ENCODE assay signal across 2 cellular contexts in the genomic region with DNA sequence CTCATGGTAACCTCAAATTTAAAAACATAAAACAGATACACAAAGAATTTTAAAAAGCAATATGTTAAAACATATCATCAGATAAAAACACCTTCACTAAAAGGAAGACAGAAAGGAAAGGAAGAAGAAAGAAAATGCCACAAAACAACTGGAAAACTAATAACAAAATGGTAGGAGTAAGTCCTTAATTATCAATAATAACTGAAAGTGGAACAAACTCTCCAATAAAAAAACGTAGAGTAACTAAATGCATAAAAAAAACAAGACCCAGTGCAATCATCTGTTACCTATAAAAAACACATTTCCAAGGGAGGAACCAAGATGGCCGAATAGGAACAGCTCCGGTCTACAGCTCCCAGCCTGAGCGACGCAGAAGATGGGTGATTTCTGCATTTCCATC.
TF ChIP-seq lines count a peak whose summit lies in the region.

No MANE protein-coding gene starts in this region.

TF ChIP-seq in WTC11, 78 proteins besides CTCF, POLR2A, EP300 and RAD21 (continued from another document and continues in another):
- TF ChIP-seq, protein P1, sequence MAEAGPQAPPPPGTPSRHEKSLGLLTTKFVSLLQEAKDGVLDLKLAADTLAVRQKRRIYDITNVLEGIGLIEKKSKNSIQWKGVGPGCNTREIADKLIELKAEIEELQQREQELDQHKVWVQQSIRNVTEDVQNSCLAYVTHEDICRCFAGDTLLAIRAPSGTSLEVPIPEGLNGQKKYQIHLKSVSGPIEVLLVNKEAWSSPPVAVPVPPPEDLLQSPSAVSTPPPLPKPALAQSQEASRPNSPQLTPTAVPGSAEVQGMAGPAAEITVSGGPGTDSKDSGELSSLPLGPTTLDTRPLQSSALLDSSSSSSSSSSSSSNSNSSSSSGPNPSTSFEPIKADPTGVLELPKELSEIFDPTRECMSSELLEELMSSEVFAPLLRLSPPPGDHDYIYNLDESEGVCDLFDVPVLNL (CRISPR knock-in tag; IDR thresholded peaks at IDR 0.05; ENCODE audit: borderline replicate concordance, low read depth): no peak
- TF ChIP-seq NR3C1 (CRISPR knock-in tag; conservative IDR thresholded peaks at IDR 0.05; ENCODE audit: low read depth) (no peak), STAT6 (CRISPR knock-in tag; conservative IDR thresholded peaks at IDR 0.05; ENCODE audit: low read depth) (no peak), JUN (CRISPR knock-in tag; IDR thresholded peaks at IDR 0.05) (no peak), FOXP4 (CRISPR knock-in tag; IDR thresholded peaks at IDR 0.05) (no peak), ATF2 (CRISPR knock-in tag; IDR thresholded peaks at IDR 0.05; ENCODE audit: borderline replicate concordance, low read depth) (no peak)
- TF ChIP-seq, protein P2, sequence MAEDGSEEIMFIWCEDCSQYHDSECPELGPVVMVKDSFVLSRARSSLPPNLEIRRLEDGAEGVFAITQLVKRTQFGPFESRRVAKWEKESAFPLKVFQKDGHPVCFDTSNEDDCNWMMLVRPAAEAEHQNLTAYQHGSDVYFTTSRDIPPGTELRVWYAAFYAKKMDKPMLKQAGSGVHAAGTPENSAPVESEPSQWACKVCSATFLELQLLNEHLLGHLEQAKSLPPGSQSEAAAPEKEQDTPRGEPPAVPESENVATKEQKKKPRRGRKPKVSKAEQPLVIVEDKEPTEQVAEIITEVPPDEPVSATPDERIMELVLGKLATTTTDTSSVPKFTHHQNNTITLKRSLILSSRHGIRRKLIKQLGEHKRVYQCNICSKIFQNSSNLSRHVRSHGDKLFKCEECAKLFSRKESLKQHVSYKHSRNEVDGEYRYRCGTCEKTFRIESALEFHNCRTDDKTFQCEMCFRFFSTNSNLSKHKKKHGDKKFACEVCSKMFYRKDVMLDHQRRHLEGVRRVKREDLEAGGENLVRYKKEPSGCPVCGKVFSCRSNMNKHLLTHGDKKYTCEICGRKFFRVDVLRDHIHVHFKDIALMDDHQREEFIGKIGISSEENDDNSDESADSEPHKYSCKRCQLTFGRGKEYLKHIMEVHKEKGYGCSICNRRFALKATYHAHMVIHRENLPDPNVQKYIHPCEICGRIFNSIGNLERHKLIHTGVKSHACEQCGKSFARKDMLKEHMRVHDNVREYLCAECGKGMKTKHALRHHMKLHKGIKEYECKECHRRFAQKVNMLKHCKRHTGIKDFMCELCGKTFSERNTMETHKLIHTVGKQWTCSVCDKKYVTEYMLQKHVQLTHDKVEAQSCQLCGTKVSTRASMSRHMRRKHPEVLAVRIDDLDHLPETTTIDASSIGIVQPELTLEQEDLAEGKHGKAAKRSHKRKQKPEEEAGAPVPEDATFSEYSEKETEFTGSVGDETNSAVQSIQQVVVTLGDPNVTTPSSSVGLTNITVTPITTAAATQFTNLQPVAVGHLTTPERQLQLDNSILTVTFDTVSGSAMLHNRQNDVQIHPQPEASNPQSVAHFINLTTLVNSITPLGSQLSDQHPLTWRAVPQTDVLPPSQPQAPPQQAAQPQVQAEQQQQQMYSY (CRISPR knock-in tag; IDR thresholded peaks at IDR 0.05): no peak

TF ChIP-seq in SK-N-SH treated with all-trans-retinoic acid at 6 μM for 48 hours, 23 proteins besides CTCF, POLR2A, EP300 and RAD21 (continued from another document):
- TF ChIP-seq, protein P3, sequence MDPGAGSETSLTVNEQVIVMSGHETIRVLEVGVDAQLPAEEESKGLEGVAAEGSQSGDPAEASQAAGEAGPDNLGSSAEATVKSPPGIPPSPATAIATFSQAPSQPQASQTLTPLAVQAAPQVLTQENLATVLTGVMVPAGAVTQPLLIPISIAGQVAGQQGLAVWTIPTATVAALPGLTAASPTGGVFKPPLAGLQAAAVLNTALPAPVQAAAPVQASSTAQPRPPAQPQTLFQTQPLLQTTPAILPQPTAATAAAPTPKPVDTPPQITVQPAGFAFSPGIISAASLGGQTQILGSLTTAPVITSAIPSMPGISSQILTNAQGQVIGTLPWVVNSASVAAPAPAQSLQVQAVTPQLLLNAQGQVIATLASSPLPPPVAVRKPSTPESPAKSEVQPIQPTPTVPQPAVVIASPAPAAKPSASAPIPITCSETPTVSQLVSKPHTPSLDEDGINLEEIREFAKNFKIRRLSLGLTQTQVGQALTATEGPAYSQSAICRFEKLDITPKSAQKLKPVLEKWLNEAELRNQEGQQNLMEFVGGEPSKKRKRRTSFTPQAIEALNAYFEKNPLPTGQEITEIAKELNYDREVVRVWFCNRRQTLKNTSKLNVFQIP (CRISPR knock-in tag; IDR thresholded peaks at IDR 0.05; ENCODE audit: borderline replicate concordance, low read depth): no peak
- TF ChIP-seq ESRRG (CRISPR knock-in tag; IDR thresholded peaks at IDR 0.05): no peak
- TF ChIP-seq, protein P4, sequence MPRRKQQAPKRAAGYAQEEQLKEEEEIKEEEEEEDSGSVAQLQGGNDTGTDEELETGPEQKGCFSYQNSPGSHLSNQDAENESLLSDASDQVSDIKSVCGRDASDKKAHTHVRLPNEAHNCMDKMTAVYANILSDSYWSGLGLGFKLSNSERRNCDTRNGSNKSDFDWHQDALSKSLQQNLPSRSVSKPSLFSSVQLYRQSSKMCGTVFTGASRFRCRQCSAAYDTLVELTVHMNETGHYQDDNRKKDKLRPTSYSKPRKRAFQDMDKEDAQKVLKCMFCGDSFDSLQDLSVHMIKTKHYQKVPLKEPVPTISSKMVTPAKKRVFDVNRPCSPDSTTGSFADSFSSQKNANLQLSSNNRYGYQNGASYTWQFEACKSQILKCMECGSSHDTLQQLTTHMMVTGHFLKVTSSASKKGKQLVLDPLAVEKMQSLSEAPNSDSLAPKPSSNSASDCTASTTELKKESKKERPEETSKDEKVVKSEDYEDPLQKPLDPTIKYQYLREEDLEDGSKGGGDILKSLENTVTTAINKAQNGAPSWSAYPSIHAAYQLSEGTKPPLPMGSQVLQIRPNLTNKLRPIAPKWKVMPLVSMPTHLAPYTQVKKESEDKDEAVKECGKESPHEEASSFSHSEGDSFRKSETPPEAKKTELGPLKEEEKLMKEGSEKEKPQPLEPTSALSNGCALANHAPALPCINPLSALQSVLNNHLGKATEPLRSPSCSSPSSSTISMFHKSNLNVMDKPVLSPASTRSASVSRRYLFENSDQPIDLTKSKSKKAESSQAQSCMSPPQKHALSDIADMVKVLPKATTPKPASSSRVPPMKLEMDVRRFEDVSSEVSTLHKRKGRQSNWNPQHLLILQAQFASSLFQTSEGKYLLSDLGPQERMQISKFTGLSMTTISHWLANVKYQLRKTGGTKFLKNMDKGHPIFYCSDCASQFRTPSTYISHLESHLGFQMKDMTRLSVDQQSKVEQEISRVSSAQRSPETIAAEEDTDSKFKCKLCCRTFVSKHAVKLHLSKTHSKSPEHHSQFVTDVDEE (CRISPR knock-in tag; IDR thresholded peaks at IDR 0.05): no peak
- no peak for TF ChIP-seq ZC3H10 (CRISPR knock-in tag; IDR thresholded peaks at IDR 0.05)
- no peak for TF ChIP-seq SNAI2 (CRISPR knock-in tag; IDR thresholded peaks at IDR 0.05)
- no peak for TF ChIP-seq RARB (CRISPR knock-in tag; IDR thresholded peaks at IDR 0.05)
- TF ChIP-seq ZNF70 (CRISPR knock-in tag; IDR thresholded peaks at IDR 0.05): no peak
- TF ChIP-seq ZNF565 (CRISPR knock-in tag; conservative IDR thresholded peaks at IDR 0.05; ENCODE audit: low read depth): no peak
- no peak for TF ChIP-seq ZNF8 (CRISPR knock-in tag; IDR thresholded peaks at IDR 0.05)
- TF ChIP-seq CSDC2 (CRISPR knock-in tag; IDR thresholded peaks at IDR 0.05): no peak
- no peak for TF ChIP-seq OSR1 (CRISPR knock-in tag; IDR thresholded peaks at IDR 0.05)
- TF ChIP-seq ZFP3 (CRISPR knock-in tag; IDR thresholded peaks at IDR 0.05): no peak
- TF ChIP-seq ZFP30 (CRISPR knock-in tag; IDR thresholded peaks at IDR 0.05): no peak
- TF ChIP-seq ISL1 (CRISPR knock-in tag; IDR thresholded peaks at IDR 0.05): no peak
- TF ChIP-seq TOX (CRISPR knock-in tag; IDR thresholded peaks at IDR 0.05; ENCODE audit: borderline replicate concordance): no peak
